1 cellular context compared by ENCODE assay signal in the genomic region with DNA sequence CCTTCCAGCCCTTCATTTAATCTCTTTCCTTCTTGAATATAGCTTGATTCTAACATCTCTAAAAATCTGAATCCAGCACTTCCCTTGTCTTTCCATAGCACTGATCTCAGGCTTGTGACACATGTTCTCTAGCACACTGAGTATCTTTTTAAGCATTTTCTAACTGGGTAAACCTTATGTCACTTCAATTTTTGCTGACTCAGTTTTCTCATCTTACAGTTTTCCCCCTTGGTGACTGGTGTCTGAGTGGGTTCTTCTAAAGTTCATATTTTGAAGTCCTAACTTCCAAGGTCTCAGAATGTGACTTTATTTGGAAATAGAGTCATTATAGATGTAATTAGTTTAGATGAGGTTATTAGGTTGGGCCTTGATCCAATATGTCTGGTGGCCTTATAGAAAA.
TF ChIP-seq lines count a peak whose summit lies in the region.

No MANE protein-coding gene starts in this region.

TF ChIP-seq in HepG2, 621 proteins besides CTCF, POLR2A, EP300 and RAD21 (continued from another document):
- no peak for TF ChIP-seq ZNF570 (CRISPR knock-in tag; IDR thresholded peaks at IDR 0.05; ENCODE audit: borderline replicate concordance)
TF ChIP-seq in HepG2: peak in this region for 2.
